In genomic region chr7:100694196-100694745, GRCh38 we compare ENCODE assay signal across 8 cellular contexts. TPM values are rescaled to one million over a fixed set of nuclear protein-coding genes. Genes with fewer than 3 reads are reported as not detected.
DNase-seq lines count a peak whose midpoint lies in the region; ATAC-seq, FAIRE-seq and TF ChIP-seq lines count a peak whose summit lies in the region.

Gene GIGYF1 (minus strand): TSS chr7:100694250. CDS start chr7:100688238, 6,012 bp downstream.

- H3K9me3 Mint-ChIP-seq in neural progenitor cell, result no peaks in the 10 kb centered on the region

- peak within 1 kb of the TSS; percentile 99 for H3K4me3 Mint-ChIP-seq in neural progenitor cell

- H4K20me1 ChIP-seq in neural progenitor cell (ENCODE audit: low read depth), result peaks cover 42% of the 10 kb centered on the region

- TF ChIP-seq CTCF in AG04450 (IDR thresholded peaks at IDR 0.05; ENCODE audit: low read depth, low read length) (no peak), neural progenitor cell (IDR thresholded peaks at IDR 0.05) (no peak)

- no peak for FAIRE-seq in frontal cortex (lab: Jason Lieb, UNC)

- no peaks in the 10 kb centered on the region for H3K36me3 Mint-ChIP-seq in neural progenitor cell

- peak within 1 kb of the TSS; percentile 80 for H3K4me3 ChIP-seq in AG04450 (ENCODE audit: low read depth, low read length)
- H3K4me3 ChIP-seq in neural progenitor cell, result peak within 1 kb of the TSS; percentile 100
- H3K4me3 ChIP-seq in thymus (ENCODE audit: low read length), result peak within 1 kb of the TSS; percentile 97

- peaks cover 21% of the 10 kb centered on the region for H3K4me1 ChIP-seq in neural progenitor cell
- H3K4me1 ChIP-seq in thymus (ENCODE audit: control insufficient read depth, insufficient read depth, low read length), result peaks cover 21% of the 10 kb centered on the region

- H3K9ac ChIP-seq in neural progenitor cell, result peak within 1 kb of the TSS; percentile 93

- H3K27ac ChIP-seq in AG04450 (ENCODE audit: low read depth, low read length) (peak within 1 kb of the TSS; percentile 11), neural progenitor cell (peak within 1 kb of the TSS; percentile 85), thymus (ENCODE audit: low read depth) (peak within 1 kb of the TSS; percentile 79)

- no peak for DNase-seq in AG04450 (ENCODE audit: low read depth, low spot score)
- peak in 57 of 76 experiments; percentile 5 to 75 (median 57) for DNase-seq in HUDEP-2 (lab: John Stamatoyannopoulos, UW; ENCODE audit: unreplicated experiment in 76 of 76)
- peak; percentile 23 to 75 for DNase-seq in SHP77 (lab: John Stamatoyannopoulos, UW)
- peak; percentile 73 for DNase-seq in activated naive CD4-positive, alpha-beta T cell treated with Interleukin-2 at 50 U/mL for 16 hours
- peak; percentile 94 to 96 for DNase-seq in frontal cortex (ENCODE audit: low spot score in 2 of 2)
- peak; percentile 89 for DNase-seq in neural progenitor cell (ENCODE audit: low spot score)

- H3K27me3 Mint-ChIP-seq in neural progenitor cell (ENCODE audit: insufficient read depth, low read depth), result peaks cover 27% of the 10 kb centered on the region

- peaks cover 2% of the 10 kb centered on the region for H3K27me3 ChIP-seq in AG04450 (ENCODE audit: control insufficient read depth, insufficient read depth, low read length)
- H3K27me3 ChIP-seq in neural progenitor cell, result peaks cover 20% of the 10 kb centered on the region
- H3K27me3 ChIP-seq in thymus (ENCODE audit: control insufficient read depth, insufficient read depth), result peaks cover 3% of the 10 kb centered on the region

- peaks cover 41% of the 10 kb centered on the region for H3F3A ChIP-seq in neural progenitor cell (ENCODE audit: low read depth)

- H3K27ac Mint-ChIP-seq in neural progenitor cell, result peak within 1 kb of the TSS; percentile 97

- POLR2A ChIA-PET in AG04450 (lab: Yijun Ruan, JAX), result interaction anchor here (0.6 to 1.8 kb wide), 2 partner anchors 12 to 194 kb away, joined by 3 to 19 read pairs; partner anchors contain the start of gene POP7

- ATAC-seq in GM18909 (IDR thresholded peaks at IDR 0.05; ENCODE audit: poor library complexity, unreplicated experiment), result peak; percentile 57

- H3K4me2 ChIP-seq in neural progenitor cell, result peak within 1 kb of the TSS; percentile 98

- under 1% methylated on average over 58 of the region's 81 CpGs for WGBS in thymus

- H3K4me1 Mint-ChIP-seq in neural progenitor cell, result peaks cover 34% of the 10 kb centered on the region

- H2AFZ ChIP-seq in neural progenitor cell (replicated peaks), result no peak within 1 kb of the TSS

- CTCF ChIA-PET in AG04450 (lab: Charles Lee), result interaction anchor here (2.8 kb wide), 1 partner anchor 11 kb away, joined by 13 read pairs; the partner anchor contains the start of gene POP7

- peaks cover 46% of the 10 kb centered on the region for H3K79me2 ChIP-seq in neural progenitor cell (ENCODE audit: low read depth)

- H3K9me3 ChIP-seq in AG04450 (ENCODE audit: control insufficient read depth, insufficient read depth, low read length) (0 out of 2 replicates have a peak, but pooled peaks cover 4% of the 10 kb centered on the region), neural progenitor cell (ENCODE audit: low read depth) (no peaks in the 10 kb centered on the region), thymus (ENCODE audit: control insufficient read depth) (no peaks in the 10 kb centered on the region)

- H3K36me3 ChIP-seq in neural progenitor cell (no peaks in the 10 kb centered on the region), thymus (ENCODE audit: control insufficient read depth, insufficient read depth) (peaks cover 6% of the 10 kb centered on the region)

RNA-seq across cellular contexts. Expression of gene GIGYF1, which starts in this region (rescaled TPM):
- 4.4 and 5.2 TPM in 2 replicates for polyA plus RNA-seq in AG04450 (2011; rRNA removed)
- polyA minus RNA-seq in AG04450 (2011; rRNA and poly(A)+ RNA removed), result 4.7 and 5.4 TPM in 2 replicates
- total RNA-seq in frontal cortex, result 15.1 TPM
- total RNA-seq in neural progenitor cell (ENCODE audit: low replicate concordance), result 24.2 and 64.5 TPM in 2 replicates
- polyA plus RNA-seq in thymus, result 60.1 TPM

Comparison
In these comparisons a context has a peak if more than half of its experiments do, and no peak if none do; other contexts are left out.
1. H3K27ac ChIP-seq: peak in every context shown above with its lines; median percentile 85 in neural progenitor cell; 79 in thymus; 11 in AG04450.